17 cellular contexts compared by ENCODE assay signal in the genomic region with DNA sequence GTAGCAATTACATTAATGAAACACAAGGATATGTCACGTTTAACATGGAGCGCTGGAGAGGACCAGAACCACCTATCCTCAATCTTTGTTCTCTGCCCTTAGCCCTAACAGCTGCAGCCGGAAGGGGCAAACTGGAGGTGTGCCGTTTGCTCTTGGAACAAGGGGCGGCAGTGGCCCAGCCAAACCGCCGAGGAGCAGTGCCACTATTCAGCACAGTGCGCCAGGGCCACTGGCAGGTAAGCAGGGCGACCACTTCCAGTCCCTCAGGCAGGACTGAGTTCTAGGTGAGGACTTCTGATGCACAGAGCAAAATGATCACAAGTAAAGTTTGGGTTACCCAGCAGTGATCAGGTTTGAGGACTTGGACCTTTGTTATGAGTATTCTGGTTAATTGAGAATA. TPM values are rescaled to one million over a fixed set of nuclear protein-coding genes. Genes with fewer than 3 reads are reported as not detected.
A peak's percentile ranks its signal among the peaks of the same experiment; 100 is the strongest.
DNase-seq lines count a peak whose midpoint lies in the region; ATAC-seq, FAIRE-seq and TF ChIP-seq lines count a peak whose summit lies in the region.
"Had no signal": no experiment of that assay in that cellular context is flagged by ENCODE, and none has a peak within 500 bp of the region (broad histone marks: within the 10 kb centered on the region; RNA-seq: fewer than 3 reads in every experiment).

No MANE protein-coding gene starts in this region.

- POLR2A ChIA-PET in SK-N-SH (lab: Yijun Ruan, JAX) = no interaction called here
- POLR2A ChIA-PET in HepG2 (lab: Yijun Ruan, JAX) = no interaction called here
- POLR2A ChIA-PET in naive thymus-derived CD8-positive, alpha-beta T cell (lab: Charles Lee) = no interaction called here

- BruUV-seq in HepG2 (replicated peaks; lab: Mats Ljungman, UMichigan) = no TSS peak

- H3K27ac ChIP-seq in SK-N-SH (ENCODE audit: low read depth in 2 of 2, low read length in 1 of 2) (peak overlapping the region; percentile 65 to 76), RWPE2 (ENCODE audit: poor library complexity, severe bottlenecking) (peak overlapping the region; percentile 19), HepG2 (ENCODE audit: extremely low read length, insufficient read depth, low read length) (no peak overlapping the region)
- H3K27ac ChIP-seq: 22Rv1, BLaER1 had no signal

- H3F3A ChIP-seq in SK-N-SH (replicated peaks; ENCODE audit: insufficient read depth) = peaks cover 47% of the 10 kb centered on the region

- CTCF ChIA-PET in SK-N-SH (lab: Yijun Ruan, JAX) (interaction anchor here (1.2 to 6.7 kb wide), 4 partner anchors 12 to 436 kb away, joined by 4 to 98 read pairs (median 33); no protein-coding TSS in a partner anchor), HepG2 (lab: Yijun Ruan, JAX; ENCODE audit: low intra/inter-chr PET ratio, low total read pairs) (interaction anchor here (0.8 to 2.4 kb wide), 4 partner anchors 292 to 732 kb away, joined by 3 to 11 read pairs (median 4); no protein-coding TSS in a partner anchor)

- H3K36me3 ChIP-seq in SK-N-SH (replicated peaks in 1 of 2; ENCODE audit: control insufficient read depth in 1 of 2, insufficient read depth in 2 of 2, low read length in 1 of 2) = peaks cover 69 to 73% of the 10 kb centered on the region in 2 experiments
- H3K36me3 ChIP-seq in RWPE2 (ENCODE audit: low read depth) = peaks cover 99% of the 10 kb centered on the region
- H3K36me3 ChIP-seq in HepG2 (replicated peaks in 1 of 2; ENCODE audit: control insufficient read depth in 1 of 2, insufficient read depth in 2 of 2, low read length in 2 of 2) = no peaks in the 10 kb centered on the region

- ATAC-seq in SK-N-SH treated with all-trans-retinoic acid at 6 μM for 48 hours (no peak), RWPE2 (ENCODE audit: low read depth) (no peak), HepG2 (no peak), GM21737 (IDR thresholded peaks at IDR 0.05; ENCODE audit: unreplicated experiment) (no peak)
- no peak for ATAC-seq in naive thymus-derived CD8-positive, alpha-beta T cell

- H3K4me2 ChIP-seq in SK-N-SH (no peak overlapping the region), HepG2 (ENCODE audit: low read depth, low read length) (no peak overlapping the region)
- H3K4me2 ChIP-seq: BLaER1 had no signal

- TF ChIP-seq RAD21 in SK-N-SH (IDR thresholded peaks at IDR 0.05; ENCODE audit: low read length) (no peak), HepG2 (CRISPR knock-in tag; IDR thresholded peaks at IDR 0.05) (no peak)

- H3K79me2 ChIP-seq in SK-N-SH (ENCODE audit: insufficient read depth) (peaks cover under 1% of the 10 kb centered on the region; the same call in 1 of the 2 replicates), HepG2 (ENCODE audit: insufficient read depth, low read length) (no peaks in the 10 kb centered on the region)

- TF ChIP-seq CTCF in SK-N-SH (IDR thresholded peaks at IDR 0.05) (no peak), RWPE2 (IDR thresholded peaks at IDR 0.05; ENCODE audit: poor library complexity, severe bottlenecking) (no peak), HepG2 (CRISPR knock-in tag; IDR thresholded peaks at IDR 0.05) (no peak)

- H3K4me3 Mint-ChIP-seq in naive thymus-derived CD8-positive, alpha-beta T cell = no peak overlapping the region
- H3K4me3 Mint-ChIP-seq: CD14-positive monocyte; CD4-positive, alpha-beta memory T cell; H9 had no signal

- no peaks in the 10 kb centered on the region for H4K20me1 ChIP-seq in SK-N-SH (ENCODE audit: insufficient read depth)
- no peaks in the 10 kb centered on the region for H4K20me1 ChIP-seq in HepG2 (ENCODE audit: insufficient read depth, low read length)
- H4K20me1 ChIP-seq: BLaER1 had no signal

- TF ChIP-seq POLR2A in HepG2 (IDR thresholded peaks at IDR 0.05; ENCODE audit: insufficient read depth in 1 of 2, low read depth in 2 of 2, low read length in 2 of 2) = no peak

- peaks cover 0 to 5% (median 3%) of the 10 kb centered on the region in 4 donors for H3K4me1 Mint-ChIP-seq in naive thymus-derived CD8-positive, alpha-beta T cell

- H3K4me1 ChIP-seq in SK-N-SH (ENCODE audit: control insufficient read depth in 1 of 2, insufficient read depth in 2 of 2, low read depth in 1 of 2, low read length in 1 of 2) (peaks cover 22% of the 10 kb centered on the region in 2 experiments), RWPE2 (ENCODE audit: insufficient read depth, poor library complexity, severe bottlenecking) (no peaks in the 10 kb centered on the region), HepG2 (ENCODE audit: insufficient read depth, low read length) (peaks cover 6% of the 10 kb centered on the region)
- H3K4me1 ChIP-seq: BLaER1 had no signal

- in situ Hi-C loops in HepG2 (cut with HindIII; ENCODE audit: extremely low pct_ligation_motif_present, low pct_unique_long_range_greater_than_20kb) = loop anchor here (10.0 kb wide), 1 partner anchor 290 kb away; no protein-coding TSS in a partner anchor

- H3K4me3 ChIP-seq in SK-N-SH (ENCODE audit: low read depth in 2 of 2, low read length in 1 of 2) (no peak overlapping the region), RWPE2 (ENCODE audit: severe bottlenecking) (no peak overlapping the region), HepG2 (replicated peaks in 1 of 3; ENCODE audit: insufficient read depth in 1 of 3, low read depth in 2 of 3, low read length in 3 of 3) (no peak overlapping the region)
- H3K4me3 ChIP-seq: BLaER1, GM12878 had no signal

- FAIRE-seq in HepG2 (lab: Jason Lieb, UNC) (no peak), urothelium cell line (lab: Jason Lieb, UNC) (peak; percentile 5)

- WGBS in SK-N-SH (ENCODE audit: low lambda C conversion rate) = 97% methylated on average over 9 of the region's 9 CpGs
- 29% methylated on average over 9 of the region's 9 CpGs for WGBS in HepG2 (ENCODE audit: low lambda C conversion rate)

- H3K27ac Mint-ChIP-seq in naive thymus-derived CD8-positive, alpha-beta T cell = no peak overlapping the region

- H2AFZ ChIP-seq in SK-N-SH (ENCODE audit: low read depth) (no peak overlapping the region), HepG2 (ENCODE audit: low read length) (no peak overlapping the region)

- peaks cover 0 to 20% (median 1%) of the 10 kb centered on the region in 3 donors for H3K36me3 Mint-ChIP-seq in naive thymus-derived CD8-positive, alpha-beta T cell

- H3K27me3 Mint-ChIP-seq in naive thymus-derived CD8-positive, alpha-beta T cell = no peaks in the 10 kb centered on the region
- H3K27me3 Mint-ChIP-seq: CD4-positive, alpha-beta memory T cell had no signal

- H3K9ac ChIP-seq in SK-N-SH = no peak overlapping the region
- no peak overlapping the region for H3K9ac ChIP-seq in HepG2 (ENCODE audit: insufficient read depth, low read depth, low read length)
- H3K9ac ChIP-seq: BLaER1 had no signal

- no peaks in the 10 kb centered on the region for H3K27me3 ChIP-seq in SK-N-SH (ENCODE audit: insufficient read depth)
- H3K27me3 ChIP-seq in RWPE2 (ENCODE audit: insufficient read depth, poor library complexity, severe bottlenecking) = no peaks in the 10 kb centered on the region
- peaks cover 0 to 5% of the 10 kb centered on the region in 2 experiments; a peak in 2 of 5 replicates for H3K27me3 ChIP-seq in HepG2 (ENCODE audit: control insufficient read depth in 1 of 2, insufficient read depth in 2 of 2, low read length in 2 of 2)
- H3K27me3 ChIP-seq: BLaER1 had no signal

- H3K9me3 Mint-ChIP-seq in naive thymus-derived CD8-positive, alpha-beta T cell = no peaks in the 10 kb centered on the region
- H3K9me3 Mint-ChIP-seq: CD4-positive, alpha-beta memory T cell; H9 had no signal

- H3K9me2 ChIP-seq in SK-N-SH = no peaks in the 10 kb centered on the region

- TF ChIP-seq EP300 in SK-N-SH (IDR thresholded peaks at IDR 0.05; ENCODE audit: borderline replicate concordance in 1 of 2, low read depth in 1 of 2, low read length in 1 of 2) = no peak
- TF ChIP-seq EP300 in HepG2 (IDR thresholded peaks at IDR 0.05; ENCODE audit: low read depth in 2 of 2, low read length in 2 of 2) = no peak
- no peak for TF ChIP-seq EP300 in HepG2 (CRISPR knock-in tag; IDR thresholded peaks at IDR 0.05; ENCODE audit: borderline replicate concordance)

- no peak for DNase-seq in SK-N-SH
- DNase-seq in RWPE2 (ENCODE audit: low spot score) = no peak
- DNase-seq in HepG2 (ENCODE audit: low spot score) = no peak
- no peak for DNase-seq in urothelium cell line (ENCODE audit: low spot score)
- DNase-seq in NCI-H2081 treated with DMSO at 0.1 percent for 48 hours (lab: John Stamatoyannopoulos, UW) = no peak
- DNase-seq in naive thymus-derived CD8-positive, alpha-beta T cell = no peak
- DNase-seq: DND-41, GOT3, H9 had no signal

- H3K9me3 ChIP-seq in SK-N-SH (no peaks in the 10 kb centered on the region), RWPE2 (ENCODE audit: severe bottlenecking) (no peaks in the 10 kb centered on the region), HepG2 (ENCODE audit: low read length) (no peaks in the 10 kb centered on the region)
- H3K9me3 ChIP-seq: BLaER1 had no signal

- intact Hi-C loops in HepG2 (cut with micrococcal nuclease; ENCODE audit: unreplicated experiment) = no loop called here

RNA-seq across cellular contexts. Expression of a gene that starts 41.1 kb away (rescaled TPM):
- polyA plus RNA-seq in SK-N-SH (2012; rRNA removed) (28.3 and 38.6 TPM in 2 replicates), HepG2 (2011; rRNA removed) (1.5 and 1.6 TPM in 2 replicates)
- 20.6 and 28.6 TPM in 2 replicates for polyA plus RNA-seq in SK-N-SH (2012; cell fraction: cytosol; rRNA removed)
- polyA plus RNA-seq in SK-N-SH (2012; cell fraction: nucleus; rRNA removed) = 47.2 and 48.4 TPM in 2 replicates
- 3.1 and 6.7 TPM in 2 replicates for total RNA-seq in HepG2 (2016; rRNA removed; fragmentation: Illumina TruSeq; extraction: Trizol)
- 2.0 TPM in 2 replicates for total RNA-seq in HepG2 (2016; cell fraction: cytosol; rRNA removed; fragmentation: Illumina TruSeq; extraction: Trizol; ENCODE audit: low read depth)
- 3.7 and 6.3 TPM in 2 replicates for total RNA-seq in HepG2 (2016; cell fraction: insoluble cytoplasmic fraction; rRNA removed; fragmentation: Illumina TruSeq; extraction: Trizol)
- total RNA-seq in HepG2 (2016; cell fraction: membrane; rRNA removed; fragmentation: Illumina TruSeq; extraction: Trizol) = 5.5 and 6.5 TPM in 2 replicates
- total RNA-seq in HepG2 (2016; cell fraction: nucleus; rRNA removed; fragmentation: Illumina TruSeq; extraction: Trizol) = 3.5 and 4.9 TPM in 2 replicates
- 1.1 and 1.3 TPM in 2 replicates for polyA plus RNA-seq in HepG2 (2011; cell fraction: cytosol; rRNA removed)
- 2.1 and 2.4 TPM in 2 replicates for polyA plus RNA-seq in HepG2 (2011; cell fraction: nucleus; rRNA removed)
- 1.1 and 1.3 TPM in 2 replicates for polyA plus RNA-seq in HepG2 (2012)
- 1.9 and 2.3 TPM in 2 replicates for polyA plus RNA-seq in HepG2 (2016; cell fraction: cytosol; fragmentation: Illumina TruSeq; extraction: Trizol; ENCODE audit: low read depth)
- polyA plus RNA-seq in HepG2 (2016; cell fraction: insoluble cytoplasmic fraction; fragmentation: Illumina TruSeq; extraction: Trizol; ENCODE audit: low read depth) = 3.5 and 4.0 TPM in 2 replicates
- 4.5 and 4.6 TPM in 2 replicates for polyA plus RNA-seq in HepG2 (2016; cell fraction: membrane; fragmentation: Illumina TruSeq; extraction: Trizol; ENCODE audit: low read depth)
- polyA plus RNA-seq in HepG2 (2016; cell fraction: nucleus; fragmentation: Illumina TruSeq; extraction: Trizol; ENCODE audit: insufficient read depth, low read depth) = 9.1 TPM in 2 replicates
- 10.1 and 69.6 TPM in 2 replicates for polyA minus RNA-seq in HepG2 (2011; rRNA and poly(A)+ RNA removed; ENCODE audit: low replicate concordance)
- polyA minus RNA-seq in HepG2 (2011; cell fraction: cytosol; rRNA and poly(A)+ RNA removed) = 1.1 TPM in 2 replicates
- polyA minus RNA-seq in HepG2 (2011; cell fraction: nucleus; rRNA and poly(A)+ RNA removed) = 1.4 and 2.6 TPM in 2 replicates
- 1 to 10 TPM; 6.0 to 6.3 TPM for total RNA-seq in naive thymus-derived CD8-positive, alpha-beta T cell
- 10 to 100 TPM in 1 of 3 donors, 1 to 10 TPM in 2; 1.2 to 10.3 (median 3.0) TPM for polyA plus RNA-seq in naive thymus-derived CD8-positive, alpha-beta T cell
- total RNA-seq: G401 had no signal
